Comparison of ENCODE assay signal across 8 cellular contexts in genomic region chr19:34365463-34366401, GRCh38. TPM values are rescaled to one million over a fixed set of nuclear protein-coding genes. Genes with fewer than 3 reads are reported as not detected.
DNase-seq lines count a peak whose midpoint lies in the region; ATAC-seq and TF ChIP-seq lines count a peak whose summit lies in the region.

No MANE protein-coding gene starts in this region.

- WGBS in esophagus squamous epithelium, 2 donors = 0 to 2% methylated on average over 9 to 17 of the region's 45 CpGs

- H3K9me3 ChIP-seq in esophagus squamous epithelium (no peaks in the 10 kb centered on the region), muscle layer of duodenum (ENCODE audit: control insufficient read depth in 1 of 2, low read length in 2 of 2) (no peaks in the 10 kb centered on the region), uterus (no peaks in the 10 kb centered on the region)

- peak overlapping the region; percentile 78 to 92 (median 88) for H3K27ac ChIP-seq in esophagus squamous epithelium
- H3K27ac ChIP-seq in muscle layer of duodenum (ENCODE audit: low read length) = peak overlapping the region; percentile 88
- peak overlapping the region; percentile 57 to 66 for H3K27ac ChIP-seq in uterus

- intact Hi-C loops in activated CD4-positive, alpha-beta memory T cell treated with anti-CD3 and anti-CD28 coated beads for 36 hours (cut with micrococcal nuclease) = loop anchor here (2.0 kb wide), 1 partner anchor 65 kb away; no protein-coding TSS in a partner anchor
- intact Hi-C loops in esophagus squamous epithelium (cut with DNase I) = loop anchor here (10.0 kb wide), 1 partner anchor 59 kb away; the partner anchor contains the start of gene UBA2
- intact Hi-C loops in uterus (cut with DNase I; ENCODE audit: low total_unique reads) = no loop called here

- peak overlapping the region in 2 of 3 donors; percentile 37 to 85 for H3K27ac Mint-ChIP-seq in IgD-negative memory B cell
- H3K27ac Mint-ChIP-seq in activated CD4-positive, alpha-beta memory T cell treated with anti-CD3 and anti-CD28 coated beads for 36 hours = peak overlapping the region; percentile 84

- H3K4me3 ChIP-seq in esophagus squamous epithelium (peak overlapping the region; percentile 69 to 87 (median 84)), muscle layer of duodenum (ENCODE audit: low read depth in 1 of 2, low read length in 2 of 2) (peak overlapping the region; percentile 91 to 100), uterus (peak overlapping the region; percentile 61 to 75)

- TF ChIP-seq POLR2A in esophagus squamous epithelium (IDR thresholded peaks at IDR 0.05) (no peak), uterus (IDR thresholded peaks at IDR 0.05) (no peak)

- H3K36me3 ChIP-seq in esophagus squamous epithelium (peaks cover 25 to 42% (median 25%) of the 10 kb centered on the region in 3 donors), muscle layer of duodenum (ENCODE audit: control insufficient read depth in 1 of 2, insufficient read depth in 2 of 2, low read length in 2 of 2) (peaks cover 20 to 29% of the 10 kb centered on the region in 2 donors), uterus (no peaks in the 10 kb centered on the region)

- ATAC-seq in activated T-cell treated with anti-CD3 and anti-CD28 coated beads, Interleukin-2, amount 50 U/mL, for 4 hours = peak; percentile 17 to 19
- ATAC-seq in GM21576 (IDR thresholded peaks at IDR 0.05; ENCODE audit: unreplicated experiment) = no peak

- H3K4me1 Mint-ChIP-seq in activated T-cell treated with anti-CD3 and anti-CD28 coated beads, Interleukin-2, amount 50 U/mL, for 4 hours (ENCODE audit: low read depth) = peaks cover 34% of the 10 kb centered on the region
- peaks cover 12 to 13% (median 13%) of the 10 kb centered on the region in 3 donors for H3K4me1 Mint-ChIP-seq in IgD-negative memory B cell
- H3K4me1 Mint-ChIP-seq in activated CD4-positive, alpha-beta memory T cell treated with anti-CD3 and anti-CD28 coated beads for 36 hours (ENCODE audit: low read depth) = peaks cover 39% of the 10 kb centered on the region

- peak overlapping the region; percentile 99 for H3K4me3 Mint-ChIP-seq in activated T-cell treated with anti-CD3 and anti-CD28 coated beads, Interleukin-2, amount 50 U/mL, for 4 hours
- H3K4me3 Mint-ChIP-seq in IgD-negative memory B cell = peak overlapping the region; percentile 82 to 97 (median 94)
- peak overlapping the region; percentile 95 for H3K4me3 Mint-ChIP-seq in activated CD4-positive, alpha-beta memory T cell treated with anti-CD3 and anti-CD28 coated beads for 36 hours

- TF ChIP-seq CTCF in esophagus squamous epithelium (IDR thresholded peaks at IDR 0.05) = no peak
- no peak for TF ChIP-seq CTCF in uterus (IDR thresholded peaks at IDR 0.05)

- POLR2A ChIA-PET in activated CD4-positive, alpha-beta memory T cell treated with anti-CD3 and anti-CD28 coated beads for 36 hours (lab: Charles Lee) = interaction anchor here (0.7 to 1.4 kb wide), 4 partner anchors 10 to 187 kb away, joined by 3 to 5 read pairs (median 4); no protein-coding TSS in a partner anchor

- no peaks in the 10 kb centered on the region for H3K9me3 Mint-ChIP-seq in activated T-cell treated with anti-CD3 and anti-CD28 coated beads, Interleukin-2, amount 50 U/mL, for 4 hours
- H3K9me3 Mint-ChIP-seq in IgD-negative memory B cell = no peaks in the 10 kb centered on the region
- H3K9me3 Mint-ChIP-seq in activated CD4-positive, alpha-beta memory T cell treated with anti-CD3 and anti-CD28 coated beads for 36 hours = no peaks in the 10 kb centered on the region

- H3K36me3 Mint-ChIP-seq in activated T-cell treated with anti-CD3 and anti-CD28 coated beads, Interleukin-2, amount 50 U/mL, for 4 hours (ENCODE audit: insufficient read depth) = peaks cover 27% of the 10 kb centered on the region
- H3K36me3 Mint-ChIP-seq in IgD-negative memory B cell = peaks cover 3% of the 10 kb centered on the region
- peaks cover 40% of the 10 kb centered on the region for H3K36me3 Mint-ChIP-seq in activated CD4-positive, alpha-beta memory T cell treated with anti-CD3 and anti-CD28 coated beads for 36 hours

- H3K27me3 Mint-ChIP-seq in activated T-cell treated with anti-CD3 and anti-CD28 coated beads, Interleukin-2, amount 50 U/mL, for 4 hours (ENCODE audit: low read depth) = no peaks in the 10 kb centered on the region
- no peaks in the 10 kb centered on the region for H3K27me3 Mint-ChIP-seq in IgD-negative memory B cell
- H3K27me3 Mint-ChIP-seq in activated CD4-positive, alpha-beta memory T cell treated with anti-CD3 and anti-CD28 coated beads for 36 hours = no peaks in the 10 kb centered on the region

- H3K4me1 ChIP-seq in esophagus squamous epithelium (peaks cover 13 to 41% (median 26%) of the 10 kb centered on the region in 3 donors), muscle layer of duodenum (ENCODE audit: control insufficient read depth in 1 of 2, insufficient read depth in 2 of 2, low read length in 2 of 2) (peaks cover 16 to 25% of the 10 kb centered on the region in 2 donors), uterus (peaks cover 0 to 7% of the 10 kb centered on the region in 2 donors)

- peak; percentile 12 for DNase-seq in activated T-cell treated with anti-CD3 and anti-CD28 coated beads, Interleukin-2, amount 50 U/mL, for 4 hours
- DNase-seq in activated T-cell treated with anti-CD3 and anti-CD28 coated beads for 4 hours (no peak), esophagus squamous epithelium (lab: John Stamatoyannopoulos, UW) (no peak), uterus (peak; percentile 23 to 35)
- DNase-seq in activated CD4-positive, alpha-beta memory T cell treated with anti-CD3 and anti-CD28 coated beads for 36 hours = peak; percentile 38

- CTCF ChIA-PET in activated CD4-positive, alpha-beta memory T cell treated with anti-CD3 and anti-CD28 coated beads for 36 hours (lab: Charles Lee) = interaction anchor here (1.0 to 1.1 kb wide), 2 partner anchors 15 to 19 kb away, joined by 3 to 4 read pairs; no protein-coding TSS in a partner anchor

- H3K27me3 ChIP-seq in esophagus squamous epithelium = no peaks in the 10 kb centered on the region
- H3K27me3 ChIP-seq in muscle layer of duodenum (ENCODE audit: low read depth, low read length) = no peaks in the 10 kb centered on the region
- no peaks in the 10 kb centered on the region for H3K27me3 ChIP-seq in uterus

RNA-seq across cellular contexts. Expression of gene GPI, which starts 0.7 kb away (rescaled TPM):
- 100 to 1,000 TPM; 383 to 449 (median 421) TPM for total RNA-seq in activated T-cell treated with anti-CD3 and anti-CD28 coated beads, Interleukin-2, amount 50 U/mL, for 4 hours
- polyA plus RNA-seq in IgD-negative memory B cell = 139 TPM
- total RNA-seq in activated CD4-positive, alpha-beta memory T cell treated with anti-CD3 and anti-CD28 coated beads for 36 hours = 100 to 1,000 TPM; 549 to 564 TPM
- total RNA-seq in esophagus squamous epithelium (100 to 1,000 TPM in 3 of 4 donors, 10 to 100 TPM in 1; 99.9 to 336 (median 265) TPM), uterus (100 to 1,000 TPM in 1 of 4 donors, 10 to 100 TPM in 3; 41.5 to 120 (median 95.2) TPM)

RNA-seq across cellular contexts. Expression of gene PDCD2L, which starts 38.5 kb away (rescaled TPM):
- 10 to 100 TPM; 55.9 to 65.0 (median 63.5) TPM for total RNA-seq in activated T-cell treated with anti-CD3 and anti-CD28 coated beads, Interleukin-2, amount 50 U/mL, for 4 hours
- 18.6 TPM for polyA plus RNA-seq in IgD-negative memory B cell
- total RNA-seq in activated CD4-positive, alpha-beta memory T cell treated with anti-CD3 and anti-CD28 coated beads for 36 hours = 10 to 100 TPM; 29.8 TPM
- total RNA-seq in esophagus squamous epithelium (10 to 100 TPM in 1 of 4 donors, 1 to 10 TPM in 3; 7.9 to 15.1 (median 9.1) TPM), uterus (10 to 100 TPM; 11.1 to 24.8 (median 17.3) TPM)

Comparison
In these comparisons a context has a peak if more than half of its experiments do, and no peak if none do; other contexts are left out.
1. DNase-seq: peak in activated T-cell treated with anti-CD3 and anti-CD28 coated beads, Interleukin-2, amount 50 U/mL, for 4 hours (single experiment), activated CD4-positive, alpha-beta memory T cell treated with anti-CD3 and anti-CD28 coated beads for 36 hours (single experiment) and uterus (2 of 2); none in activated T-cell treated with anti-CD3 and anti-CD28 coated beads for 4 hours (single experiment) and esophagus squamous epithelium (single experiment).
2. Peak in every context shown above with its lines, with median percentiles within 50 percentile points of each other: H3K4me3 Mint-ChIP-seq, H3K27ac ChIP-seq and H3K4me3 ChIP-seq.